In the genomic region with DNA sequence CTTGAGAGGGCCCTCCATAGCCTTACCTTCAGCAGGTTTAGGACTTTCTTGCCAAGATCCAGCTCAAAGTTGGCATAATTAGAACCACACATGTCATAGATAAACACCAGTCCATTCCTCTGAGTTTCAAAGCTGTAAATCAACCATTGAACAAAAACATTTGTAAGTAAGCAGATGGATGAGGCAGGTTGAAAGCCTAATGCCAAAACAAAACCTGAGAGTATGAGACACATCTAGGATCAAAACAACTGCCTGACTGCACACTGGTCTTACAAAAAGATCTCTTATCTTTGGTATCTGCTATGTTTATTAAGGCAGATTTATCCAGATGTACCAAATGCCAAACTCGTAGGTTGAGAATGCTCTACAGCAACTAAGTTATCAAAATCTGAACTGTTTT, we compare ENCODE assay signal across 22 cellular contexts.
DNase-seq lines count a peak whose midpoint lies in the region; ATAC-seq, FAIRE-seq and TF ChIP-seq lines count a peak whose summit lies in the region.
"Had no signal": no experiment of that assay in that cellular context is flagged by ENCODE, and none has a peak within 500 bp of the region (broad histone marks: within the 10 kb centered on the region; RNA-seq: fewer than 3 reads in every experiment).

No MANE protein-coding gene starts in this region.

- dilution Hi-C loops in endothelial cell of umbilical vein (cut with MboI; ENCODE audit: extremely low pct_ligation_motif_present, low sequenced_read_pairs), result no loop called here

- H3K4me3 ChIP-seq in RWPE2 (ENCODE audit: severe bottlenecking) (no peak overlapping the region), endothelial cell of umbilical vein (replicated peaks in 1 of 3; ENCODE audit: insufficient read depth in 1 of 3, low read depth in 1 of 3, low read length in 3 of 3) (no peak overlapping the region), suprapubic skin (no peak overlapping the region)

- H3K9me3 ChIP-seq in RWPE2 (ENCODE audit: severe bottlenecking), result no peaks in the 10 kb centered on the region
- H3K9me3 ChIP-seq in endothelial cell of umbilical vein (replicated peaks; ENCODE audit: control insufficient read depth, insufficient read depth, low read length), result no peaks in the 10 kb centered on the region
- no peaks in the 10 kb centered on the region for H3K9me3 ChIP-seq in suprapubic skin
- H3K9me3 ChIP-seq: BE2C had no signal

- H3K4me2 ChIP-seq in endothelial cell of umbilical vein (ENCODE audit: insufficient read depth, low read length), result no peak overlapping the region

- peaks cover 45% of the 10 kb centered on the region for H3K36me3 Mint-ChIP-seq in osteocyte (ENCODE audit: unreplicated experiment)

- intact Hi-C loops in endothelial cell of umbilical vein (cut with micrococcal nuclease), result loop anchor here (2.0 kb wide), 1 partner anchor 60 kb away; no protein-coding TSS in a partner anchor

- H3K9me1 ChIP-seq in endothelial cell of umbilical vein (replicated peaks; ENCODE audit: control insufficient read depth, extremely low read depth, insufficient read depth, low read length), result no peaks in the 10 kb centered on the region

- H3K4me1 ChIP-seq in RWPE2 (ENCODE audit: insufficient read depth, poor library complexity, severe bottlenecking) (peaks cover 7% of the 10 kb centered on the region), endothelial cell of umbilical vein (ENCODE audit: control insufficient read depth, extremely low read depth, insufficient read depth, low read length) (no peaks in the 10 kb centered on the region), suprapubic skin (no peaks in the 10 kb centered on the region)
- H3K4me1 ChIP-seq: BE2C had no signal

- no peak for FAIRE-seq in endothelial cell of umbilical vein (lab: Jason Lieb, UNC)
- FAIRE-seq: D721Med, GM12892 had no signal

- H3K4me3 Mint-ChIP-seq in osteocyte (ENCODE audit: unreplicated experiment), result no peak overlapping the region
- H3K4me3 Mint-ChIP-seq: CD4-positive, alpha-beta T cell; IgD-negative memory B cell had no signal

- peaks cover 5% of the 10 kb centered on the region for H3K4me1 Mint-ChIP-seq in osteocyte (ENCODE audit: unreplicated experiment)
- H3K4me1 Mint-ChIP-seq: IgD-negative memory B cell had no signal

- no peak for TF ChIP-seq CTCF in RWPE2 (IDR thresholded peaks at IDR 0.05; ENCODE audit: poor library complexity, severe bottlenecking)
- TF ChIP-seq CTCF in endothelial cell of umbilical vein (IDR thresholded peaks at IDR 0.05; ENCODE audit: extremely low read depth in 1 of 2, insufficient read depth in 1 of 2, low read depth in 1 of 2, low read length in 2 of 2), result no peak
- TF ChIP-seq CTCF in osteocyte (IDR thresholded peaks at IDR 0.05), result no peak
- TF ChIP-seq CTCF in suprapubic skin (IDR thresholded peaks at IDR 0.05), result no peak

- H2AFZ ChIP-seq in endothelial cell of umbilical vein (ENCODE audit: low read depth, low read length), result no peak overlapping the region

- H3K27me3 ChIP-seq in RWPE2 (ENCODE audit: insufficient read depth, poor library complexity, severe bottlenecking), result no peaks in the 10 kb centered on the region
- no peaks in the 10 kb centered on the region for H3K27me3 ChIP-seq in endothelial cell of umbilical vein (ENCODE audit: control insufficient read depth in 2 of 2, insufficient read depth in 2 of 2, low read length in 2 of 2)
- no peaks in the 10 kb centered on the region for H3K27me3 ChIP-seq in suprapubic skin
- H3K27me3 ChIP-seq: BE2C had no signal

- 52% methylated on average over 1 of the region's 1 CpG for WGBS in suprapubic skin

- H3K79me2 ChIP-seq in endothelial cell of umbilical vein (ENCODE audit: control insufficient read depth, insufficient read depth, low read length), result no peaks in the 10 kb centered on the region

- CTCF ChIA-PET in endothelial cell of umbilical vein (lab: Charles Lee), result interaction anchor here (1.4 kb wide), 1 partner anchor 15 kb away, joined by 3 read pairs; no protein-coding TSS in a partner anchor

- H3K27ac Mint-ChIP-seq in osteocyte (ENCODE audit: unreplicated experiment), result peak overlapping the region; percentile 62
- H3K27ac Mint-ChIP-seq: CD4-positive, alpha-beta T cell; IgD-negative memory B cell had no signal

- no peaks in the 10 kb centered on the region for H3K9me3 Mint-ChIP-seq in osteocyte (ENCODE audit: unreplicated experiment)
- H3K9me3 Mint-ChIP-seq: CD4-positive, alpha-beta T cell; IgD-negative memory B cell had no signal

- no TSS peak for BruUV-seq in endothelial cell of umbilical vein (replicated peaks; lab: Mats Ljungman, UMichigan)

- DNase-seq in DMS 273 (lab: John Stamatoyannopoulos, UW; ENCODE audit: unreplicated experiment), result peak; percentile 20
- no peak for DNase-seq in DMS 273 treated with DMSO at 0.1 percent for 48 hours (lab: John Stamatoyannopoulos, UW)
- no peak for DNase-seq in RWPE2 (ENCODE audit: low spot score)
- no peak for DNase-seq in endothelial cell of umbilical vein (ENCODE audit: low read depth, low spot score)
- no peak for DNase-seq in osteocyte (ENCODE audit: extremely low spot score, unreplicated experiment)
- DNase-seq in suprapubic skin (ENCODE audit: low spot score in 2 of 2), result no peak
- DNase-seq: BE2C; CD4-positive, alpha-beta T cell; DND-41; H7; Kasumi-1; NCI-H1105; NCI-H187; NCI-H748 treated with DMSO at 0.1 percent for 48 hours; OCI-M1; RPMI8226 had no signal

- POLR2A ChIA-PET in endothelial cell of umbilical vein (lab: Charles Lee), result no interaction called here

- no peaks in the 10 kb centered on the region for H4K20me1 ChIP-seq in endothelial cell of umbilical vein (replicated peaks; ENCODE audit: control insufficient read depth, extremely low read depth, insufficient read depth, low read length)

- H3K27ac ChIP-seq in RWPE2 (ENCODE audit: poor library complexity, severe bottlenecking) (peak overlapping the region; percentile 24), endothelial cell of umbilical vein (ENCODE audit: insufficient read depth, low read depth, low read length) (no peak overlapping the region), suprapubic skin (no peak overlapping the region)
- H3K27ac ChIP-seq: 22Rv1 had no signal

- no peak overlapping the region for H3K9ac ChIP-seq in endothelial cell of umbilical vein (replicated peaks; ENCODE audit: extremely low read depth, insufficient read depth, low read length)

- ATAC-seq in RWPE2 (ENCODE audit: low read depth) (no peak), HG03469 (IDR thresholded peaks at IDR 0.05; ENCODE audit: unreplicated experiment) (no peak), GM18505 (IDR thresholded peaks at IDR 0.05; ENCODE audit: unreplicated experiment) (no peak)

- H3K36me3 ChIP-seq in RWPE2 (ENCODE audit: low read depth), result peaks cover 86% of the 10 kb centered on the region
- peaks cover 8 to 11% of the 10 kb centered on the region in 2 experiments for H3K36me3 ChIP-seq in endothelial cell of umbilical vein (ENCODE audit: control insufficient read depth in 2 of 2, extremely low read depth in 1 of 2, insufficient read depth in 2 of 2, low read length in 2 of 2)
- peaks cover 63% of the 10 kb centered on the region for H3K36me3 ChIP-seq in suprapubic skin

- no peak for TF ChIP-seq EP300 in suprapubic skin (IDR thresholded peaks at IDR 0.05)

- H3K27me3 Mint-ChIP-seq in osteocyte (ENCODE audit: unreplicated experiment), result no peaks in the 10 kb centered on the region
- H3K27me3 Mint-ChIP-seq: CD4-positive, alpha-beta T cell; IgD-negative memory B cell had no signal

- TF ChIP-seq POLR2A in endothelial cell of umbilical vein (IDR thresholded peaks at IDR 0.05; ENCODE audit: low read depth, low read length) (no peak), suprapubic skin (IDR thresholded peaks at IDR 0.05) (no peak), GM18505 (IDR thresholded peaks at IDR 0.05; ENCODE audit: borderline replicate concordance, extremely low read depth, insufficient read depth, insufficient read length) (no peak)

TF ChIP-seq in endothelial cell of umbilical vein, 7 proteins besides CTCF, POLR2A, EP300 and RAD21:
- TF ChIP-seq POLR2AphosphoS5 (IDR thresholded peaks at IDR 0.05; ENCODE audit: insufficient read depth, low read depth, low read length) (no peak), GATA2 (IDR thresholded peaks at IDR 0.05; ENCODE audit: insufficient read depth, insufficient read length, low read depth, low read length) (peak; percentile 8), JUN (IDR thresholded peaks at IDR 0.05; ENCODE audit: borderline replicate concordance, insufficient read depth, insufficient read length, low read depth) (no peak)
TF ChIP-seq in endothelial cell of umbilical vein: peak in this region for 1.
